7 cellular contexts compared by ENCODE assay signal in the genomic region with DNA sequence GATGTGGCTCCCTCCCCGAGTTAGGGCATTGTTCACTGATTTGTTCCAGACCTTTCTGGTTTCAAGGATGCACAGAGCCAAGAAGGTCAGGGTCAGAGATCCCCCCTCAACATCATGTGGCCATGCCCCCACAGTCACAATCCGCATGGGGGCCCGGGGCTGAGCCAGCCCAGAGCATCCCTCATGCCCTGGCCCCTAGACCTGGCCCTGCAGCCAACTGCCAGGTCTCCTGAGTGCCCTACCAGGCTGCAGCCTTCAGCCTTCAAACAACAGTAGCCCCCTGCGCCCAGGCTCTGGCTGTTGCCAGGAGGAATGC.
"Had no signal": no experiment of that assay in that cellular context is flagged by ENCODE, and none has a peak within 500 bp of the region (broad histone marks: within the 10 kb centered on the region; RNA-seq: fewer than 3 reads in every experiment).

No MANE protein-coding gene starts in this region.

- H3K27ac ChIP-seq: foreskin keratinocyte, suprapubic skin had no signal

- H3K4me3 Mint-ChIP-seq: brain; central memory CD8-positive, alpha-beta T cell; natural killer cell; type B pancreatic cell had no signal

- H3K27me3 Mint-ChIP-seq: brain; central memory CD8-positive, alpha-beta T cell; type B pancreatic cell had no signal

- H3K4me1 Mint-ChIP-seq: brain had no signal

- H3K27ac Mint-ChIP-seq: type B pancreatic cell had no signal

- H3K36me3 Mint-ChIP-seq: natural killer cell had no signal

- H3K9me3 Mint-ChIP-seq: central memory CD8-positive, alpha-beta T cell; natural killer cell; type B pancreatic cell had no signal

- DNase-seq: cortex of kidney, foreskin keratinocyte had no signal
